9 cellular contexts compared by ENCODE assay signal in genomic region chr10:119166564-119166963, GRCh38. TPM values are rescaled to one million over a fixed set of nuclear protein-coding genes. Genes with fewer than 3 reads are reported as not detected.
A peak's percentile ranks its signal among the peaks of the same experiment; 100 is the strongest.
DNase-seq lines count a peak whose midpoint lies in the region; ATAC-seq and TF ChIP-seq lines count a peak whose summit lies in the region.
"Had no signal": no experiment of that assay in that cellular context is flagged by ENCODE, and none has a peak within 500 bp of the region (broad histone marks: within the 10 kb centered on the region; RNA-seq: fewer than 3 reads in every experiment).

No MANE protein-coding gene starts in this region.

- H3K4me1 ChIP-seq in DOHH2 (ENCODE audit: control insufficient read depth, low read length) = peaks cover 52% of the 10 kb centered on the region

- H3K9me3 ChIP-seq in DOHH2 (ENCODE audit: control insufficient read depth, insufficient read depth, low read length) = no peaks in the 10 kb centered on the region

- DNase-seq in Kasumi-1 (lab: John Stamatoyannopoulos, UW) (peak; percentile 50 to 54), osteocyte (ENCODE audit: extremely low spot score, unreplicated experiment) (no peak), globus pallidus (ENCODE audit: low spot score) (no peak)
- DNase-seq in central memory CD8-positive, alpha-beta T cell (ENCODE audit: low spot score in 2 of 2) = no peak
- DNase-seq in effector CD8-positive, alpha-beta T cell (lab: John Stamatoyannopoulos, UW) = no peak
- DNase-seq: NCI-H2107 had no signal

- H3K27ac ChIP-seq in DOHH2 (ENCODE audit: low read depth, low read length) = no peak overlapping the region

- peak overlapping the region; percentile 86 for H3K4me3 Mint-ChIP-seq in central memory CD8-positive, alpha-beta T cell
- peak overlapping the region; percentile 81 for H3K4me3 Mint-ChIP-seq in osteocyte (ENCODE audit: unreplicated experiment)

- H3K79me2 ChIP-seq in DOHH2 (ENCODE audit: control insufficient read depth, low read length) = peaks cover 38% of the 10 kb centered on the region

- H3K9me2 ChIP-seq in DOHH2 (replicated peaks; ENCODE audit: control insufficient read depth, low read length) = no peaks in the 10 kb centered on the region

- H3K27me3 ChIP-seq in DOHH2 (ENCODE audit: control insufficient read depth, low read length) = no peaks in the 10 kb centered on the region

- peak overlapping the region; percentile 97 for H3K4me3 ChIP-seq in DOHH2 (ENCODE audit: low read length)

- H3K4me2 ChIP-seq in DOHH2 (ENCODE audit: low read length) = peak overlapping the region; percentile 83

- peaks cover 13% of the 10 kb centered on the region for H3K36me3 Mint-ChIP-seq in central memory CD8-positive, alpha-beta T cell (ENCODE audit: insufficient read depth)
- peaks cover 17% of the 10 kb centered on the region for H3K36me3 Mint-ChIP-seq in osteocyte (ENCODE audit: unreplicated experiment)

- H3K4me1 Mint-ChIP-seq in central memory CD8-positive, alpha-beta T cell = peaks cover 9% of the 10 kb centered on the region
- peaks cover 14% of the 10 kb centered on the region for H3K4me1 Mint-ChIP-seq in osteocyte (ENCODE audit: unreplicated experiment)

- H3K27me3 Mint-ChIP-seq in central memory CD8-positive, alpha-beta T cell = no peaks in the 10 kb centered on the region
- H3K27me3 Mint-ChIP-seq in osteocyte (ENCODE audit: unreplicated experiment) = no peaks in the 10 kb centered on the region

- H3F3A ChIP-seq in DOHH2 (ENCODE audit: control insufficient read depth, insufficient read depth) = peaks cover 28% of the 10 kb centered on the region

- no peaks in the 10 kb centered on the region for H3K9me3 Mint-ChIP-seq in central memory CD8-positive, alpha-beta T cell
- no peaks in the 10 kb centered on the region for H3K9me3 Mint-ChIP-seq in osteocyte (ENCODE audit: unreplicated experiment)

- no peaks in the 10 kb centered on the region for H4K20me1 ChIP-seq in DOHH2 (ENCODE audit: control insufficient read depth, insufficient read depth, low read depth, low read length)

- peaks cover 79% of the 10 kb centered on the region for H3K36me3 ChIP-seq in DOHH2 (ENCODE audit: control insufficient read depth, low read length)

- H3K27ac Mint-ChIP-seq in central memory CD8-positive, alpha-beta T cell (ENCODE audit: low read depth) = peak overlapping the region; percentile 89
- peak overlapping the region; percentile 65 for H3K27ac Mint-ChIP-seq in osteocyte (ENCODE audit: unreplicated experiment)

- no peak for ATAC-seq in central memory CD8-positive, alpha-beta T cell (replicated peaks; ENCODE audit: extremely low read depth, poor library complexity, severe bottlenecking)
- ATAC-seq in HG02610 (IDR thresholded peaks at IDR 0.05; ENCODE audit: unreplicated experiment) (no peak), HG02763 (IDR thresholded peaks at IDR 0.05; ENCODE audit: unreplicated experiment) (no peak)

- no peak for TF ChIP-seq CTCF in DOHH2 (IDR thresholded peaks at IDR 0.05; ENCODE audit: low read depth, low read length, poor library complexity, severe bottlenecking)
- no peak for TF ChIP-seq CTCF in osteocyte (IDR thresholded peaks at IDR 0.05)

RNA-seq across cellular contexts. Expression of gene SFXN4, which starts 1.1 kb away (rescaled TPM):
- 10.9 and 12.2 TPM in 2 replicates for total RNA-seq in osteocyte

RNA-seq across cellular contexts. Expression of gene PRDX3, which starts 12.0 kb away (rescaled TPM):
- total RNA-seq in osteocyte = 76.7 and 76.9 TPM in 2 replicates

RNA-seq across cellular contexts. Expression of gene GRK5, which starts 40.8 kb away (rescaled TPM):
- total RNA-seq in osteocyte = 43.2 and 45.9 TPM in 2 replicates

Comparison
In these comparisons a context has a peak if more than half of its experiments do, and no peak if none do; other contexts are left out.
1. DNase-seq: peak in Kasumi-1 (2 of 2); none in central memory CD8-positive, alpha-beta T cell (0 of 2), osteocyte (single experiment), effector CD8-positive, alpha-beta T cell (single experiment) and globus pallidus (single experiment).